ENCODE assay signal across 22 cellular contexts in genomic region chr3:166478356-166478755, GRCh38.
DNase-seq lines count a peak whose midpoint lies in the region; ATAC-seq and FAIRE-seq lines count a peak whose summit lies in the region.
"Had no signal": no experiment of that assay in that cellular context is flagged by ENCODE, and none has a peak within 500 bp of the region (broad histone marks: within the 10 kb centered on the region; RNA-seq: fewer than 3 reads in every experiment).

No MANE protein-coding gene starts in this region.

- no peaks in the 10 kb centered on the region for H3K36me3 ChIP-seq in H7 (replicated peaks; ENCODE audit: control insufficient read depth, insufficient read depth, low read length)
- H3K36me3 ChIP-seq: BE2C, Peyer's patch, SJSA1 had no signal

- no peak overlapping the region for H3K4me3 ChIP-seq in H7 (ENCODE audit: insufficient read depth, low read depth, low read length)
- H3K4me3 ChIP-seq: Peyer's patch, SJSA1 had no signal

- peak overlapping the region; percentile 50 for H3K27ac ChIP-seq in epithelial cell of prostate
- H3K27ac ChIP-seq: Peyer's patch, SJSA1 had no signal

- no peak for FAIRE-seq in RCC 7860 (lab: Jason Lieb, UNC)
- FAIRE-seq: GM12891, GM19239, H54 had no signal

- ATAC-seq in HG03432 (IDR thresholded peaks at IDR 0.05; ENCODE audit: unreplicated experiment) = peak; percentile 71
- ATAC-seq: Right ventricle myocardium inferior had no signal

- DNase-seq in RCC 7860 (ENCODE audit: low spot score) (peak; percentile 10), epithelial cell of prostate (ENCODE audit: low read depth, low spot score) (peak; percentile 60), KG1 (lab: John Stamatoyannopoulos, UW) (no peak), NCI-H446 treated with DMSO at 0.1 percent for 48 hours (lab: John Stamatoyannopoulos, UW) (no peak), H7 (no peak), MV-4-11 (lab: John Stamatoyannopoulos, UW) (no peak)
- DNase-seq: BE2C; DMS79; KBM-7; NCI-H1694 treated with DMSO at 0.1 percent for 48 hours; NCI-H2107; NCI-H510A treated with DMSO at 0.1 percent for 48 hours; NCI-H748 treated with DMSO at 0.1 percent for 48 hours; NK-92 treated with Interleukin-12 subunit alpha and Interleukin-12 subunit beta, amount 100 ng/mL, for 24 hours; Peyer's patch; T-helper 9 cell had no signal

- H3K27me3 ChIP-seq in H7 (ENCODE audit: control insufficient read depth, insufficient read depth, low read length) = no peaks in the 10 kb centered on the region
- H3K27me3 ChIP-seq: BE2C, Peyer's patch, SJSA1 had no signal

Comparison
In these comparisons a context has a peak if more than half of its experiments do, and no peak if none do; other contexts are left out.
1. DNase-seq: peak in RCC 7860 (single experiment) and epithelial cell of prostate (single experiment); none in KG1 (single experiment), NCI-H446 treated with DMSO at 0.1 percent for 48 hours (single experiment), H7 (single experiment) and MV-4-11 (single experiment).